In genomic region chr6:107977283-107977682, GRCh38 we compare ENCODE assay signal across 8 cellular contexts. TPM values are rescaled to one million over a fixed set of nuclear protein-coding genes. Genes with fewer than 3 reads are reported as not detected.
DNase-seq lines count a peak whose midpoint lies in the region; ATAC-seq, FAIRE-seq and TF ChIP-seq lines count a peak whose summit lies in the region.

No MANE protein-coding gene starts in this region.

- no peaks in the 10 kb centered on the region for H3K79me2 ChIP-seq in H1 (ENCODE audit: control insufficient read depth in 1 of 2, insufficient read depth in 2 of 2, low read length in 2 of 2)

- CTCF ChIA-PET in H1 (lab: Charles Lee; ENCODE audit: partially characterized antibody), result interaction anchor here (0.6 to 1.2 kb wide), 7 partner anchors 11 to 1645 kb away, joined by 3 to 15 read pairs (median 4); no protein-coding TSS in a partner anchor
- CTCF ChIA-PET in activated naive CD4-positive, alpha-beta T cell treated with anti-CD3 and anti-CD28 coated beads for 36 hours (lab: Charles Lee), result interaction anchor here (0.6 to 1.2 kb wide), 5 partner anchors 11 to 518 kb away, joined by 3 to 6 read pairs (median 3); no protein-coding TSS in a partner anchor
- CTCF ChIA-PET in naive thymus-derived CD4-positive, alpha-beta T cell (lab: Charles Lee), result interaction anchor here (0.6 to 0.7 kb wide), 2 partner anchors 9 to 576 kb away, joined by 3 to 7 read pairs; no protein-coding TSS in a partner anchor

- peaks cover 3% of the 10 kb centered on the region for H3K4me1 Mint-ChIP-seq in progenitor cell of endocrine pancreas (ENCODE audit: low read depth)
- H3K4me1 Mint-ChIP-seq in activated naive CD4-positive, alpha-beta T cell treated with anti-CD3 and anti-CD28 coated beads for 36 hours (ENCODE audit: low read depth), result no peaks in the 10 kb centered on the region
- H3K4me1 Mint-ChIP-seq in naive thymus-derived CD4-positive, alpha-beta T cell, result peaks cover 0 to 12% (median 0%) of the 10 kb centered on the region in 7 donors

- peak in 2 of 3 experiments; percentile 30 to 40; a peak in 2 of 4 replicates for TF ChIP-seq CTCF in H1 (IDR thresholded peaks at IDR 0.05; ENCODE audit: control extremely low read depth in 1 of 3, insufficient read depth in 1 of 3, low read depth in 1 of 3, low read length in 3 of 3)
- TF ChIP-seq CTCF in progenitor cell of endocrine pancreas (IDR thresholded peaks at IDR 0.05; ENCODE audit: unreplicated experiment), result peak; percentile 55

- no peak overlapping the region for H3K27ac ChIP-seq in H1 (ENCODE audit: low read depth, low read length)
- H3K27ac ChIP-seq in naive thymus-derived CD4-positive, alpha-beta T cell (ENCODE audit: low read depth, low read length), result no peak overlapping the region

- H3K36me3 ChIP-seq in H1 (ENCODE audit: control insufficient read depth in 2 of 4, insufficient read depth in 4 of 4, low read length in 3 of 4), result no peaks in the 10 kb centered on the region
- no peaks in the 10 kb centered on the region for H3K36me3 ChIP-seq in naive thymus-derived CD4-positive, alpha-beta T cell (ENCODE audit: control insufficient read depth in 2 of 3, insufficient read depth in 3 of 3, low read length in 3 of 3)

- no peaks in the 10 kb centered on the region; the same call in 1 of the 2 replicates for H3K23me2 ChIP-seq in H1 (ENCODE audit: low read depth, low read length)

- H2BK12ac ChIP-seq in H1 (ENCODE audit: low read depth, low read length), result no peak overlapping the region

- no peaks in the 10 kb centered on the region for H3K27me3 ChIP-seq in H1 (replicated peaks in 1 of 4; ENCODE audit: control insufficient read depth in 3 of 4, extremely low read depth in 1 of 4, insufficient read depth in 3 of 4, low read length in 3 of 4)
- H3K27me3 ChIP-seq in naive thymus-derived CD4-positive, alpha-beta T cell (ENCODE audit: control insufficient read depth in 2 of 2, insufficient read depth in 2 of 2, low read length in 2 of 2), result no peaks in the 10 kb centered on the region

- no peak overlapping the region for H3K14ac ChIP-seq in H1 (ENCODE audit: insufficient read length)

- no peak overlapping the region for H2BK20ac ChIP-seq in H1 (ENCODE audit: low read length)

- WGBS in H1 (ENCODE audit: extremely low coverage in 1 of 2, insufficient coverage in 1 of 2, insufficient read length in 1 of 2, insufficient replicate concordance in 2 of 2, low coverage in 1 of 2, low lambda C conversion rate in 2 of 2, missing lambda C conversion rate in 1 of 2), 2 experiments, result 92% methylated on average over 1 of the region's 1 CpG; no CpG with 5 or more reads in 1 of the 2 experiments

- FAIRE-seq in H1 (lab: Jason Lieb, UNC), result no peak

- H3K4me3 Mint-ChIP-seq in progenitor cell of endocrine pancreas (ENCODE audit: low read depth), result no peak overlapping the region
- H3K4me3 Mint-ChIP-seq in activated naive CD4-positive, alpha-beta T cell treated with anti-CD3 and anti-CD28 coated beads for 36 hours, result no peak overlapping the region
- no peak overlapping the region for H3K4me3 Mint-ChIP-seq in naive thymus-derived CD4-positive, alpha-beta T cell

- H2BK5ac ChIP-seq in H1 (ENCODE audit: low read depth, low read length), result no peak overlapping the region

- H3K79me1 ChIP-seq in H1 (ENCODE audit: low read depth, low read length), result no peaks in the 10 kb centered on the region

- POLR2A ChIA-PET in H1 (lab: Charles Lee; ENCODE audit: partially characterized antibody), result no interaction called here
- POLR2A ChIA-PET in naive thymus-derived CD4-positive, alpha-beta T cell (lab: Charles Lee), result interaction anchor here (0.6 kb wide), 1 partner anchor 36 kb away, joined by 3 read pairs; no protein-coding TSS in a partner anchor

- H3K27ac Mint-ChIP-seq in progenitor cell of endocrine pancreas, result no peak overlapping the region
- no peak overlapping the region for H3K27ac Mint-ChIP-seq in activated naive CD4-positive, alpha-beta T cell treated with anti-CD3 and anti-CD28 coated beads for 36 hours
- no peak overlapping the region for H3K27ac Mint-ChIP-seq in naive thymus-derived CD4-positive, alpha-beta T cell

- no peaks in the 10 kb centered on the region for H3K27me3 Mint-ChIP-seq in progenitor cell of endocrine pancreas
- no peaks in the 10 kb centered on the region for H3K27me3 Mint-ChIP-seq in activated naive CD4-positive, alpha-beta T cell treated with anti-CD3 and anti-CD28 coated beads for 36 hours (ENCODE audit: low read depth)
- peaks cover 0 to 15% (median 0%) of the 10 kb centered on the region in 5 donors for H3K27me3 Mint-ChIP-seq in naive thymus-derived CD4-positive, alpha-beta T cell

- ATAC-seq in naive thymus-derived CD4-positive, alpha-beta T cell, result no peak

- no peak overlapping the region for H4K91ac ChIP-seq in H1 (replicated peaks; ENCODE audit: insufficient read length, low read length)

- H3K56ac ChIP-seq in H1 (replicated peaks; ENCODE audit: insufficient read length, low read depth, low read length), result no peak overlapping the region

- no peak overlapping the region for H2BK15ac ChIP-seq in H1 (ENCODE audit: low read length)

- H4K5ac ChIP-seq in H1 (ENCODE audit: insufficient read length, low read depth, low read length), result no peak overlapping the region

- no peak overlapping the region for H3K4me3 ChIP-seq in H1 (ENCODE audit: extremely low read depth in 1 of 4, insufficient read depth in 2 of 4, low read depth in 3 of 4, low read length in 4 of 4)
- H3K4me3 ChIP-seq in naive thymus-derived CD4-positive, alpha-beta T cell (ENCODE audit: low read length), result no peak overlapping the region

- no peak overlapping the region for H3K4me2 ChIP-seq in H1 (ENCODE audit: insufficient read depth in 1 of 2, low read depth in 2 of 2, low read length in 2 of 2)

- H4K8ac ChIP-seq in H1 (ENCODE audit: extremely low read depth, insufficient read depth, low read length), result no peak overlapping the region

- H3K18ac ChIP-seq in H1 (ENCODE audit: extremely low read depth, low read length), result no peak overlapping the region

- no peak for TF ChIP-seq POLR2A in H1 (IDR thresholded peaks at IDR 0.05; ENCODE audit: control extremely low read depth in 1 of 2, low read depth in 2 of 2, low read length in 2 of 2)

- H2AK5ac ChIP-seq in H1 (ENCODE audit: low read depth, low read length), result no peak overlapping the region

- H2AFZ ChIP-seq in H1 (ENCODE audit: low read length), result no peak overlapping the region

- H3K9me3 ChIP-seq in H1 (ENCODE audit: insufficient read depth in 2 of 2, low read depth in 1 of 2, low read length in 1 of 2), result no peaks in the 10 kb centered on the region
- H3K9me3 ChIP-seq in naive thymus-derived CD4-positive, alpha-beta T cell (ENCODE audit: control insufficient read depth in 2 of 3, low read length in 3 of 3), result no peaks in the 10 kb centered on the region

- TF ChIP-seq RAD21 in H1 (IDR thresholded peaks at IDR 0.05 in 1 of 2, conservative IDR thresholded peaks at IDR 0.05 in 1 of 2; ENCODE audit: low read depth in 2 of 2, low read length in 2 of 2), result peak; percentile 62 to 64

- H3K9ac ChIP-seq in H1 (replicated peaks in 1 of 4; ENCODE audit: extremely low read depth in 1 of 4, low read depth in 3 of 4, low read length in 3 of 4), result no peak overlapping the region

- H3K36me3 Mint-ChIP-seq in progenitor cell of endocrine pancreas (ENCODE audit: insufficient read depth), result no peaks in the 10 kb centered on the region
- H3K36me3 Mint-ChIP-seq in activated naive CD4-positive, alpha-beta T cell treated with anti-CD3 and anti-CD28 coated beads for 36 hours (ENCODE audit: low read depth), result no peaks in the 10 kb centered on the region
- peaks cover 0 to 2% (median 0%) of the 10 kb centered on the region in 5 donors for H3K36me3 Mint-ChIP-seq in naive thymus-derived CD4-positive, alpha-beta T cell

- DNase-seq in DMS79 treated with DMSO at 0.1 percent for 48 hours (lab: John Stamatoyannopoulos, UW), result peak; percentile 33
- DNase-seq in DMS79 (lab: John Stamatoyannopoulos, UW), result no peak
- DNase-seq in NCI-H2227 (lab: John Stamatoyannopoulos, UW; ENCODE audit: unreplicated experiment), result peak; percentile 55
- no peak for DNase-seq in H1 (ENCODE audit: low read depth in 1 of 2, low spot score in 2 of 2)
- no peak for DNase-seq in progenitor cell of endocrine pancreas (ENCODE audit: low spot score, unreplicated experiment)
- no peak for DNase-seq in activated naive CD4-positive, alpha-beta T cell treated with anti-CD3 and anti-CD28 coated beads for 36 hours
- no peak for DNase-seq in naive thymus-derived CD4-positive, alpha-beta T cell
- DNase-seq in mesenteric fat pad (ENCODE audit: low spot score), result no peak

- no peaks in the 10 kb centered on the region for H3K9me3 Mint-ChIP-seq in progenitor cell of endocrine pancreas (ENCODE audit: low read depth)
- no peaks in the 10 kb centered on the region for H3K9me3 Mint-ChIP-seq in activated naive CD4-positive, alpha-beta T cell treated with anti-CD3 and anti-CD28 coated beads for 36 hours
- H3K9me3 Mint-ChIP-seq in naive thymus-derived CD4-positive, alpha-beta T cell, result no peaks in the 10 kb centered on the region

- H3K4me1 ChIP-seq in H1 (replicated peaks in 1 of 4; ENCODE audit: control insufficient read depth in 3 of 4, insufficient read depth in 4 of 4, low read length in 3 of 4), result peaks cover 0 to 3% (median under 1%) of the 10 kb centered on the region in 4 experiments; a peak in 2 of 7 replicates
- no peaks in the 10 kb centered on the region for H3K4me1 ChIP-seq in naive thymus-derived CD4-positive, alpha-beta T cell (ENCODE audit: control insufficient read depth in 2 of 2, insufficient read depth in 2 of 2, low read length in 2 of 2)

- H3K4ac ChIP-seq in H1 (replicated peaks; ENCODE audit: insufficient read length, low read depth, low read length), result no peak overlapping the region

- no peak overlapping the region for H2BK120ac ChIP-seq in H1 (replicated peaks; ENCODE audit: low read depth, low read length)

- no peak overlapping the region for H3K23ac ChIP-seq in H1 (ENCODE audit: insufficient read length)

- intact Hi-C loops in activated naive CD4-positive, alpha-beta T cell treated with anti-CD3 and anti-CD28 coated beads for 36 hours (cut with micrococcal nuclease), result loop anchor here (2.0 to 10.0 kb wide), 4 partner anchors 190 to 550 kb away; partner anchors contain the start of gene NR2E1
- intact Hi-C loops in naive thymus-derived CD4-positive, alpha-beta T cell (cut with micrococcal nuclease), result loop anchor here in 1 of 2 donors (1.0 kb wide), 1 partner anchor 549 kb away; no protein-coding TSS in a partner anchor

- no peaks in the 10 kb centered on the region for H4K20me1 ChIP-seq in H1 (replicated peaks in 1 of 2; ENCODE audit: control insufficient read depth in 1 of 2, insufficient read depth in 2 of 2, low read length in 2 of 2)

- no peak for TF ChIP-seq EP300 in H1 (IDR thresholded peaks at IDR 0.05; ENCODE audit: borderline replicate concordance in 1 of 2, low read depth in 2 of 2, low read length in 2 of 2)

RNA-seq across cellular contexts. Expression of gene SEC63, which starts 19.3 kb away (rescaled TPM):
- 106 and 121 TPM in 2 replicates for total RNA-seq in H1 (2021; fragmentation: NEBNext Ultra II Directional; extraction: Animal tissue kit (Norgen Biotek cat#: 25700))
- polyA plus RNA-seq in H1 (2011; rRNA removed), result 8.5 and 17.3 TPM in 2 replicates
- polyA plus RNA-seq in H1 (2011; cell fraction: cytosol; rRNA removed), result 17.8 TPM
- polyA plus RNA-seq in H1 (2011; cell fraction: nucleus; rRNA removed), result 7.2 TPM
- polyA plus RNA-seq in H1 (2012, experiment 1 of 2), result 28.2 to 101 TPM (median 32.7 TPM) in 4 replicates
- 3.3 TPM for polyA plus RNA-seq in H1 (2012, experiment 2 of 2)
- polyA plus RNA-seq in H1 (2013, experiment 1 of 2), result 69.2 TPM
- 85.0 TPM for polyA plus RNA-seq in H1 (2013, experiment 2 of 2)
- polyA minus RNA-seq in H1 (2011; rRNA and poly(A)+ RNA removed), result 12.0 and 17.1 TPM in 2 replicates
- polyA minus RNA-seq in H1 (2011; cell fraction: cytosol; rRNA and poly(A)+ RNA removed), result 20.1 TPM
- polyA minus RNA-seq in H1 (2011; cell fraction: nucleus; rRNA and poly(A)+ RNA removed), result 44.5 TPM
- total RNA-seq in progenitor cell of endocrine pancreas (111 and 112 TPM in 2 replicates), mesenteric fat pad (126 TPM)
- total RNA-seq in activated naive CD4-positive, alpha-beta T cell treated with anti-CD3 and anti-CD28 coated beads for 36 hours, result 10 to 100 TPM; 78.3 to 86.5 TPM
- total RNA-seq in naive thymus-derived CD4-positive, alpha-beta T cell, result 10 to 100 TPM; 82.9 to 89.0 (median 86.0) TPM
- 10 to 100 TPM; 24.6 to 25.5 TPM for polyA plus RNA-seq in naive thymus-derived CD4-positive, alpha-beta T cell

Comparison
In these comparisons a context has a peak if more than half of its experiments do, and no peak if none do; other contexts are left out.
1. DNase-seq: peak in DMS79 treated with DMSO at 0.1 percent for 48 hours (single experiment) and NCI-H2227 (single experiment); none in DMS79 (single experiment), H1 (0 of 2), progenitor cell of endocrine pancreas (single experiment), activated naive CD4-positive, alpha-beta T cell treated with anti-CD3 and anti-CD28 coated beads for 36 hours (single experiment), naive thymus-derived CD4-positive, alpha-beta T cell (0 of 9) and mesenteric fat pad (single experiment).